Comparison of ENCODE assay signal across 8 cellular contexts in genomic region chr5:129094924-129095797, GRCh38. TPM values are rescaled to one million over a fixed set of nuclear protein-coding genes. Genes with fewer than 3 reads are reported as not detected.
DNase-seq lines count a peak whose midpoint lies in the region; ATAC-seq and TF ChIP-seq lines count a peak whose summit lies in the region.

No MANE protein-coding gene starts in this region.

- peak overlapping the region; percentile 81 for H2AFZ ChIP-seq in neural cell (ENCODE audit: low read depth, low read length)

- peak; percentile 27 for TF ChIP-seq RAD21 in neural cell (conservative IDR thresholded peaks at IDR 0.05)

- peaks cover 12% of the 10 kb centered on the region for H3K27me3 Mint-ChIP-seq in activated T-cell treated with anti-CD3 and anti-CD28 coated beads, Interleukin-2, amount 50 U/mL, for 72 hours (ENCODE audit: low read depth)

- peaks cover 3% of the 10 kb centered on the region for H3F3A ChIP-seq in neural cell (ENCODE audit: insufficient read depth, low read length, poor library complexity, severe bottlenecking)

- H3K36me3 ChIP-seq in neural cell (ENCODE audit: insufficient read depth, low read length) (no peaks in the 10 kb centered on the region), suprapubic skin (no peaks in the 10 kb centered on the region)

- no peaks in the 10 kb centered on the region for H3K9me3 Mint-ChIP-seq in activated T-cell treated with anti-CD3 and anti-CD28 coated beads, Interleukin-2, amount 50 U/mL, for 72 hours

- peak overlapping the region; percentile 59 for H3K4me2 ChIP-seq in neural cell (ENCODE audit: low read length)

- peaks cover 43% of the 10 kb centered on the region for H3K4me1 ChIP-seq in suprapubic skin

- 5% methylated on average over 13 of the region's 58 CpGs for WGBS in suprapubic skin

- peaks cover 24% of the 10 kb centered on the region for H3K4me1 Mint-ChIP-seq in activated T-cell treated with anti-CD3 and anti-CD28 coated beads, Interleukin-2, amount 50 U/mL, for 72 hours (ENCODE audit: low read depth)

- TF ChIP-seq EP300 in neural cell (conservative IDR thresholded peaks at IDR 0.05; ENCODE audit: poor library complexity, severe bottlenecking) (no peak), suprapubic skin (IDR thresholded peaks at IDR 0.05) (no peak)

- TF ChIP-seq CTCF in AG09309 (IDR thresholded peaks at IDR 0.05; ENCODE audit: control insufficient read depth, insufficient read depth, low read depth, low read length, missing control alignments) (no peak), foreskin fibroblast (IDR thresholded peaks at IDR 0.05; ENCODE audit: low read depth, low read length) (no peak), neural cell (IDR thresholded peaks at IDR 0.05; ENCODE audit: poor library complexity, severe bottlenecking) (peak; percentile 53), suprapubic skin (IDR thresholded peaks at IDR 0.05) (no peak)

- H3K9ac ChIP-seq in neural cell (ENCODE audit: low read length): peak overlapping the region; percentile 65

- ATAC-seq in GM18867 (IDR thresholded peaks at IDR 0.05; ENCODE audit: unreplicated experiment): peak; percentile 54
- peak; percentile 45 for ATAC-seq in HG03064 (IDR thresholded peaks at IDR 0.05; ENCODE audit: low read depth, unreplicated experiment)
- peak; percentile 37 to 42 for ATAC-seq in activated T-cell treated with anti-CD3 and anti-CD28 coated beads, Interleukin-2, amount 50 U/mL, for 72 hours (replicated peaks in 1 of 2)

- peak overlapping the region; percentile 53 for H3K27ac ChIP-seq in neural cell (ENCODE audit: low read length)
- peak overlapping the region; percentile 84 for H3K27ac ChIP-seq in suprapubic skin

- peak overlapping the region; percentile 64 for H3K4me3 ChIP-seq in AG09309 (ENCODE audit: control insufficient read depth, low read depth, low read length)
- peak overlapping the region; percentile 85 to 89 for H3K4me3 ChIP-seq in foreskin fibroblast (ENCODE audit: low read depth in 1 of 2, low read length in 2 of 2)
- H3K4me3 ChIP-seq in neural cell (ENCODE audit: low read length): peak overlapping the region; percentile 90
- H3K4me3 ChIP-seq in suprapubic skin: peak overlapping the region; percentile 88

- TF ChIP-seq POLR2A in suprapubic skin (IDR thresholded peaks at IDR 0.05): no peak

- no peaks in the 10 kb centered on the region for H3K9me2 ChIP-seq in neural cell (ENCODE audit: insufficient read depth, low read length)

- H3K27ac Mint-ChIP-seq in activated T-cell treated with anti-CD3 and anti-CD28 coated beads, Interleukin-2, amount 50 U/mL, for 72 hours: peak overlapping the region; percentile 47

- H3K79me2 ChIP-seq in neural cell (replicated peaks; ENCODE audit: insufficient read depth, low read length): no peaks in the 10 kb centered on the region

- H3K9me3 ChIP-seq in neural cell (ENCODE audit: low read length) (no peaks in the 10 kb centered on the region), suprapubic skin (no peaks in the 10 kb centered on the region)

- H3K36me3 Mint-ChIP-seq in activated T-cell treated with anti-CD3 and anti-CD28 coated beads, Interleukin-2, amount 50 U/mL, for 72 hours (ENCODE audit: insufficient read depth in 2 of 2): peaks cover 0 to 1% of the 10 kb centered on the region in 2 donors

- DNase-seq in AG09309 (ENCODE audit: low read depth) (no peak), NCI-H748 treated with DMSO at 0.1 percent for 48 hours (lab: John Stamatoyannopoulos, UW) (peak; percentile 60), foreskin fibroblast (peak; percentile 25 to 60), suprapubic skin (ENCODE audit: low spot score in 2 of 2) (peak; percentile 80 to 82)
- DNase-seq in activated T-cell treated with anti-CD3 and anti-CD28 coated beads, Interleukin-2, amount 50 U/mL, for 72 hours: peak; percentile 56 to 63

- H3K4me3 Mint-ChIP-seq in activated T-cell treated with anti-CD3 and anti-CD28 coated beads, Interleukin-2, amount 50 U/mL, for 72 hours: peak overlapping the region; percentile 86 to 91

- H3K27me3 ChIP-seq in neural cell (ENCODE audit: insufficient read depth, low read depth, low read length) (no peaks in the 10 kb centered on the region), suprapubic skin (no peaks in the 10 kb centered on the region)

- no peaks in the 10 kb centered on the region for H4K20me1 ChIP-seq in neural cell (ENCODE audit: insufficient read depth)

TF ChIP-seq in neural cell, 6 proteins besides CTCF, POLR2A, EP300 and RAD21:
- peak; percentile 19 for TF ChIP-seq SMC3 (conservative IDR thresholded peaks at IDR 0.05; ENCODE audit: poor library complexity)
- TF ChIP-seq POLR2AphosphoS5 (IDR thresholded peaks at IDR 0.05): peak; percentile 31
- TF ChIP-seq MXI1 (conservative IDR thresholded peaks at IDR 0.05; ENCODE audit: poor library complexity, severe bottlenecking): peak; percentile 65
- TF ChIP-seq EZH2 (IDR thresholded peaks at IDR 0.05; ENCODE audit: borderline replicate concordance, insufficient read depth, low read length, poor library complexity, severe bottlenecking): no peak

RNA-seq across cellular contexts. Expression of gene ISOC1, which starts 0.6 kb away (rescaled TPM):
- total RNA-seq in activated T-cell treated with anti-CD3 and anti-CD28 coated beads, Interleukin-2, amount 50 U/mL, for 72 hours: 10 to 100 TPM; 19.4 to 20.4 TPM
- polyA plus RNA-seq in neural cell: 30.6 and 34.0 TPM in 2 replicates
- polyA minus RNA-seq in neural cell: 22.0 and 22.4 TPM in 2 replicates
- total RNA-seq in suprapubic skin: 10 to 100 TPM; 39.8 to 67.1 (median 52.7) TPM
